ENCODE assay signal across 1 cellular context in the genomic region with DNA sequence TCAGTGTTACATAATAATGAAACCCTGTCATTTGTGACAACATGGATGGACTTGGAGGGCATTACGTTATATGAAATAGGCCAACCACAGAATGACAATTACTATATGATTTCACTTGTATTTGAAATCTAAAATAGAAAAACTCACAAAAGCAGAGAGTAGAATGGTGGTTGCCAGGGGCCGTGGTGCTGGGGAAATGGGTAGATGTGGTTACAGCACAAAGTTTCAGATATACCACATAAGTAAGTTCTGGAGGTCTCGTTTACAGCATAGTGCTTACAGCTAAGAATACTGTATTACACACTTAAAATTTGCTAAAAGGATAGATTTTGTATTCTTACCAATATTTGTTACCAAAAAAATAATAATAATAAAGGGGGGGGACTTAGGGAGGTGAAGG.
TF ChIP-seq lines count a peak whose summit lies in the region.

No MANE protein-coding gene starts in this region.

TF ChIP-seq in GM12878, 131 proteins besides CTCF, POLR2A, EP300 and RAD21:
- TF ChIP-seq ATF7 (IDR thresholded peaks at IDR 0.05; ENCODE audit: low read depth), result peak; percentile 82
- TF ChIP-seq RUNX3 (IDR thresholded peaks at IDR 0.05; ENCODE audit: low read length), result peak; percentile 81
- TF ChIP-seq SPI1 (IDR thresholded peaks at IDR 0.05; ENCODE audit: borderline replicate concordance, insufficient read depth, low read depth, low read length), result peak; percentile 11; the same call in 1 of the 2 replicates
- TF ChIP-seq NFIC (IDR thresholded peaks at IDR 0.05; ENCODE audit: low read depth, low read length), result peak; percentile 39; the same call in 1 of the 2 replicates
- 0 out of 2 replicates have a peak, but pooled peaks have one; percentile 48 for TF ChIP-seq CBFB (IDR thresholded peaks at IDR 0.05; ENCODE audit: low read depth)
- peak; percentile 7 to 22; a peak in 1 of 4 replicates for TF ChIP-seq BHLHE40 (IDR thresholded peaks at IDR 0.05; ENCODE audit: borderline replicate concordance in 1 of 2, low read depth in 2 of 2, low read length in 1 of 2)
